ENCODE assay signal across 17 cellular contexts in the genomic region with DNA sequence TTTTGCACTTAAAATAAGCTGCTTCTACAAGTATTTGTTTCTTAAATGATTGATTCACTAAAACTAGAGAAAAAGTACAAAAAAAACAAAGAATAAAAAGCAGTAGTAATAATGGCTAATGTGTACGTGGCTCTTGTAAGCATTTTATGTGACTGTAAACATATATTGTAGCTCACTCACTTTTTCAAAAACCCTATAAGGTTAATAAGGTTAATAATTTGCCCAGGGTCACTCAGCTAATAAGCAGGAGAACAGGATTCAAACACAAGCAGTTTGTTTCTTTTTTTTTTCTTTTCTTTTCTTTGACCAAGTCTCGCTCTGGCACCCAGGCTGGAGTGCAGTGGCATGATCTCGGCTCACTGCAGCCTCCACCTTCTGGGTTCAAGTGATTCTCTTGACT.
DNase-seq lines count a peak whose midpoint lies in the region; ATAC-seq, FAIRE-seq and TF ChIP-seq lines count a peak whose summit lies in the region.
"Had no signal": no experiment of that assay in that cellular context is flagged by ENCODE, and none has a peak within 500 bp of the region (broad histone marks: within the 10 kb centered on the region; RNA-seq: fewer than 3 reads in every experiment).

No MANE protein-coding gene starts in this region.

- no peaks in the 10 kb centered on the region for H3K36me3 ChIP-seq in Loucy (ENCODE audit: insufficient read depth, low read length)
- peaks cover 0 to 2% of the 10 kb centered on the region in 2 donors for H3K36me3 ChIP-seq in small intestine (ENCODE audit: control insufficient read depth in 2 of 2, insufficient read depth in 2 of 2, low read length in 2 of 2)

- H2AFZ ChIP-seq in Loucy (ENCODE audit: low read length), result peak overlapping the region; percentile 21; the same call in 1 of the 2 replicates

- H3K9me3 ChIP-seq in Loucy (ENCODE audit: insufficient read depth, low read depth, low read length) (no peaks in the 10 kb centered on the region), small intestine (ENCODE audit: control insufficient read depth, low read depth) (no peaks in the 10 kb centered on the region)
- H3K9me3 ChIP-seq: BLaER1 had no signal

- no peak for FAIRE-seq in small intestine (lab: Jason Lieb, UNC)
- FAIRE-seq: A204.1, D721Med, G401.6, GM12891, K562 had no signal

- DNase-seq in Caki2 (ENCODE audit: low read depth) (peak; percentile 44), kidney tubule cell (ENCODE audit: low spot score) (peak; percentile 16), small intestine (peak; percentile 3), ureter (ENCODE audit: low spot score) (no peak), amniotic stem cell (lab: John Stamatoyannopoulos, UW) (no peak)
- DNase-seq: CD4-positive, alpha-beta memory T cell; GOT3; H7; HFFc6 had no signal

- in situ Hi-C loops in Caki2 (cut with HindIII; ENCODE audit: low pct_unique_long_range_greater_than_20kb, low sequenced_read_pairs), result no loop called here

- H3K9ac ChIP-seq in Loucy (ENCODE audit: low read depth, low read length, poor library complexity, severe bottlenecking), result no peak overlapping the region
- H3K9ac ChIP-seq: BLaER1 had no signal

- ATAC-seq in HG03378 (IDR thresholded peaks at IDR 0.05; ENCODE audit: unreplicated experiment), result no peak
- ATAC-seq: K562 had no signal

- no peaks in the 10 kb centered on the region for H3F3A ChIP-seq in Loucy (ENCODE audit: low read depth)

- no peaks in the 10 kb centered on the region for H3K79me2 ChIP-seq in Loucy (ENCODE audit: insufficient read depth, low read length)

- H3K4me2 ChIP-seq in Loucy (ENCODE audit: low read depth, low read length, poor library complexity, severe bottlenecking), result no peak overlapping the region
- H3K4me2 ChIP-seq: BLaER1 had no signal

- 42 to 63% (median 50%) methylated on average over 3 of the region's 3 CpGs for WGBS in small intestine, 3 donors

- H3K4me3 ChIP-seq in Loucy (ENCODE audit: low read length, poor library complexity, severe bottlenecking) (no peak overlapping the region), small intestine (ENCODE audit: low read depth in 1 of 2, low read length in 2 of 2) (no peak overlapping the region)
- H3K4me3 ChIP-seq: BLaER1, K562 had no signal

- no peaks in the 10 kb centered on the region for H3K27me3 ChIP-seq in Loucy (ENCODE audit: insufficient read depth, low read length, poor library complexity, severe bottlenecking)
- H3K27me3 ChIP-seq in small intestine (ENCODE audit: control insufficient read depth in 2 of 2, insufficient read depth in 2 of 2, low read length in 2 of 2), result no peaks in the 10 kb centered on the region
- H3K27me3 ChIP-seq: BLaER1 had no signal

- TF ChIP-seq CTCF in Loucy (conservative IDR thresholded peaks at IDR 0.05; ENCODE audit: low read length), result no peak

- H3K27ac ChIP-seq in small intestine (ENCODE audit: low read depth in 1 of 2, low read length in 1 of 2), result peak overlapping the region in 1 of 2 donors; percentile 62
- H3K27ac ChIP-seq: BLaER1 had no signal

- no peaks in the 10 kb centered on the region for H4K20me1 ChIP-seq in Loucy (ENCODE audit: insufficient read depth, low read length, poor library complexity, severe bottlenecking)
- H4K20me1 ChIP-seq: BLaER1 had no signal

- no peaks in the 10 kb centered on the region for H3K4me1 ChIP-seq in Loucy (ENCODE audit: insufficient read depth, low read length, poor library complexity, severe bottlenecking)
- H3K4me1 ChIP-seq in small intestine (ENCODE audit: control insufficient read depth in 2 of 2, insufficient read depth in 1 of 2, low read depth in 1 of 2, low read length in 1 of 2), result no peaks in the 10 kb centered on the region
- H3K4me1 ChIP-seq: BLaER1 had no signal

- H3K9me2 ChIP-seq in Loucy (replicated peaks; ENCODE audit: low read depth, low read length), result no peaks in the 10 kb centered on the region

Comparison
In these comparisons a context has a peak if more than half of its experiments do, and no peak if none do; other contexts are left out.
1. DNase-seq: peak in Caki2 (single experiment), kidney tubule cell (single experiment) and small intestine (single experiment); none in ureter (single experiment) and amniotic stem cell (single experiment).